Comparison of ENCODE assay signal across 8 cellular contexts in genomic region chr16:57628008-57628781, GRCh38. TPM values are rescaled to one million over a fixed set of nuclear protein-coding genes. Genes with fewer than 3 reads are reported as not detected.
DNase-seq lines count a peak whose midpoint lies in the region; ATAC-seq, FAIRE-seq and TF ChIP-seq lines count a peak whose summit lies in the region.

Gene ADGRG1 (plus strand): TSS chr16:57628630. CDS start chr16:57650288, 21,658 bp downstream.

- DNase-seq in GM13976 (ENCODE audit: low spot score), result peak; percentile 62
- peak; percentile 68 for DNase-seq in NCI-H69 (lab: John Stamatoyannopoulos, UW)
- DNase-seq in activated naive CD4-positive, alpha-beta T cell treated with anti-CD3 and anti-CD28 coated beads, Interleukin-2, amount 50 U/mL, for 16 hours, result peak; percentile 54
- DNase-seq in frontal cortex (ENCODE audit: low spot score in 2 of 2), result peak; percentile 58 to 90

- WGBS in thymus, result 48% methylated on average over 32 of the region's 32 CpGs

- H3K27ac ChIP-seq in thymus (ENCODE audit: low read depth), result no peak within 1 kb of the TSS

- in situ Hi-C loops in GM13976 (cut with MboI; ENCODE audit: low sequenced_read_pairs, unreplicated experiment), result no loop called here

- H3K9me3 ChIP-seq in neuron (ENCODE audit: low read length) (no peaks in the 10 kb centered on the region), thymus (ENCODE audit: control insufficient read depth) (peaks cover 2% of the 10 kb centered on the region)

- no peak for FAIRE-seq in frontal cortex (lab: Jason Lieb, UNC)

- H3K4me3 ChIP-seq in neuron (ENCODE audit: low read length) (peak within 1 kb of the TSS; percentile 23), thymus (ENCODE audit: low read length) (no peak within 1 kb of the TSS)

- H3K27me3 ChIP-seq in neuron (ENCODE audit: insufficient read depth, low read length) (no peaks in the 10 kb centered on the region), thymus (ENCODE audit: control insufficient read depth, insufficient read depth) (no peaks in the 10 kb centered on the region)

- H3K36me3 ChIP-seq in neuron (ENCODE audit: insufficient read depth, low read length), result no peaks in the 10 kb centered on the region
- H3K36me3 ChIP-seq in thymus (ENCODE audit: control insufficient read depth, insufficient read depth), result no peaks in the 10 kb centered on the region

- TF ChIP-seq CTCF in GM13976 (IDR thresholded peaks at IDR 0.05; ENCODE audit: borderline replicate concordance, control extremely low read depth, extremely low read depth, insufficient read depth, missing control alignments), result no peak

- ATAC-seq in GM19351 (IDR thresholded peaks at IDR 0.05; ENCODE audit: unreplicated experiment), result no peak
- no peak for ATAC-seq in HG02840 (IDR thresholded peaks at IDR 0.05; ENCODE audit: low FRiP score, unreplicated experiment)

- H2AFZ ChIP-seq in neuron (ENCODE audit: low read depth, low read length), result no peak within 1 kb of the TSS

- H3K4me1 ChIP-seq in neuron (ENCODE audit: insufficient read depth, low read length), result peaks cover 23% of the 10 kb centered on the region
- H3K4me1 ChIP-seq in thymus (ENCODE audit: control insufficient read depth, insufficient read depth, low read length), result peaks cover 14% of the 10 kb centered on the region

RNA-seq across cellular contexts. Expression of gene ADGRG1, which starts in this region (rescaled TPM):
- total RNA-seq in frontal cortex, result 19.6 TPM
- polyA plus RNA-seq in thymus, result 15.7 TPM
